ENCODE assay signal across 1 cellular context in the genomic region with DNA sequence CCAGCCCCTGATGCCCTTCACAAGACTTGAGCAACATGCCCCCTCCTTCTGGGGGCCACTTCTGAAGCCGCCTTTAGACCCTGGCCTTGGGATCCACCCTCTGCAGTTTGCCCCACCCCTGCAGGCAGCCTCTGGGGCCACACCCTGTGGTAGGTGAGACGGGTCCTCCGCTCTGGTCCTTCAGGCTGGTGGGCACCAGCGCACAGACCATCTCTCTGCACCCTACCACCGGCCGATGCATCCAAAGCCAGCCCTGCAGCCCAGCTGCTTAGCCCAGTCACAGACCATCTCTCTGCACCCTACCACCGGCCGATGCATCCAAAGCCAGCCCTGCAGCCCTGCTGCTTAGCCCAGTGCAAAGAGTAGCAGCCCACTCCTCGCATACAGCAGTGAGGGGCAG.
TF ChIP-seq lines count a peak whose summit lies in the region.

No MANE protein-coding gene starts in this region.

TF ChIP-seq in GM23338, 12 proteins besides CTCF, POLR2A, EP300 and RAD21:
- TF ChIP-seq EZH2phosphoT487 (IDR thresholded peaks at IDR 0.05; ENCODE audit: unreplicated experiment) (no peak), ETS1 (IDR thresholded peaks at IDR 0.05) (no peak), ZNF114 (CRISPR knock-in tag; IDR thresholded peaks at IDR 0.05) (no peak), REST (IDR thresholded peaks at IDR 0.05; ENCODE audit: unreplicated experiment) (no peak), JUNB (IDR thresholded peaks at IDR 0.05; ENCODE audit: unreplicated experiment) (no peak), ZNF462 (CRISPR knock-in tag; IDR thresholded peaks at IDR 0.05) (no peak), ZNF331 (CRISPR knock-in tag; IDR thresholded peaks at IDR 0.05; ENCODE audit: low read depth) (no peak), POLR2AphosphoS5 (IDR thresholded peaks at IDR 0.05; ENCODE audit: low read depth) (no peak), EZH2 (IDR thresholded peaks at IDR 0.05; ENCODE audit: low read depth, unreplicated experiment) (no peak), STAT1 (IDR thresholded peaks at IDR 0.05; ENCODE audit: unreplicated experiment) (no peak), NANOG (IDR thresholded peaks at IDR 0.05; ENCODE audit: borderline replicate concordance) (no peak), CREB1 (CRISPR knock-in tag; IDR thresholded peaks at IDR 0.05; ENCODE audit: low read depth) (no peak)
